17 cellular contexts compared by ENCODE assay signal in the genomic region with DNA sequence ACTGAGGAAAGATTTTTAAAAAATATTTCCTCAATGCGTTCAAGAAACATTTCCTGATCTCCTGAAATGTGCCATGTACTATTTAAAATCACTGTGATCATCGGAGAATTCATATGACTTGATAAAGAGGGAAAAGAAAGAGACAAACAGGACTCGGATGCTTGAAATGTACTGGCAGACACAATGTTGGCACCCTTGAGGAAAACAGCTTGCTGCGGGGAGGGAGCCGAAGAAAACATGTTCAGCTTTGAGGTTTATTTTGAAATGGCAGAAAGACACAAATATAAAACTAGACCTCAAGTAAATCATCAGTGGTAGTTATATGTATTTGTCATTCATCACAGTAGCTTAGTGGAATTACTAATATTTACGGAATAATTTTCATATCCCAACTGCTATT.
"Had no signal": no experiment of that assay in that cellular context is flagged by ENCODE, and none has a peak within 500 bp of the region (broad histone marks: within the 10 kb centered on the region; RNA-seq: fewer than 3 reads in every experiment).

No MANE protein-coding gene starts in this region.

- H3K4me3 ChIP-seq: esophagus squamous epithelium, pancreas, sigmoid colon, thoracic aorta, upper lobe of left lung had no signal

- H3K27me3 ChIP-seq: esophagus squamous epithelium, pancreas, sigmoid colon, upper lobe of left lung had no signal

- H3K4me1 ChIP-seq: esophagus squamous epithelium, pancreas, sigmoid colon, upper lobe of left lung had no signal

- H3K9me3 ChIP-seq: esophagus squamous epithelium, pancreas, sigmoid colon, thoracic aorta, upper lobe of left lung had no signal

- H3K36me3 ChIP-seq: esophagus squamous epithelium, pancreas, sigmoid colon, thoracic aorta, upper lobe of left lung had no signal

- DNase-seq: activated B cell treated with CpG ODN at 0.5 μM for 24 hours; activated CD4-positive, alpha-beta T cell treated with anti-CD3 and anti-CD28 coated beads for 48 hours; activated CD8-positive, alpha-beta T cell treated with anti-CD3 and anti-CD28 coated beads for 36 hours; activated naive CD4-positive, alpha-beta T cell treated with Interleukin-2 at 50 U/mL for 16 hours; activated T-cell treated with anti-CD3 and anti-CD28 coated beads, Interleukin-2, amount 50 U/mL, for 1 hour; anterior cingulate cortex; effector memory CD4-positive, alpha-beta T cell; esophagus squamous epithelium; mesendoderm; naive thymus-derived CD4-positive, alpha-beta T cell; pancreas; sigmoid colon; stimulated activated CD4-positive, alpha-beta T cell treated with anti-CD3 and anti-CD28 coated beads, Interleukin-4, amount 100 ng/mL, for 4 hours; stimulated activated naive B cell treated with anti-CD40 and anti-IgM and Interleukin-4, amounts not matched to agents 10 μg/mL and 1 μg/mL and 100 μg/mL, for 72 hours; upper lobe of left lung had no signal

- ATAC-seq: activated CD8-positive, alpha-beta T cell treated with anti-CD3 and anti-CD28 coated beads for 36 hours; activated T-helper 17 cell treated with anti-CD3 and anti-CD28 coated beads, Interleukin-2, amount 50 U/mL, for 72 hours; naive thymus-derived CD4-positive, alpha-beta T cell; pancreas; stimulated activated naive B cell treated with anti-CD40 and anti-IgM and Interleukin-4, amounts not matched to agents 10 μg/mL and 1 μg/mL and 100 μg/mL, for 72 hours had no signal
